Comparison of ENCODE assay signal across 1 cellular context in genomic region chr4:76585270-76585669, GRCh38.
TF ChIP-seq lines count a peak whose summit lies in the region.

No MANE protein-coding gene starts in this region.

TF ChIP-seq in HCT116, 20 proteins besides CTCF, POLR2A, EP300 and RAD21 (continued from another document):
- TF ChIP-seq YY1 (IDR thresholded peaks at IDR 0.05; ENCODE audit: extremely low read depth, insufficient replicate concordance, low read depth, low read length) = no peak
- TF ChIP-seq SP1 (IDR thresholded peaks at IDR 0.05; ENCODE audit: low read depth) = no peak
